Comparison of ENCODE assay signal across 10 cellular contexts in genomic region chr15:59976480-59976879, GRCh38. TPM values are rescaled to one million over a fixed set of nuclear protein-coding genes. Genes with fewer than 3 reads are reported as not detected.
DNase-seq lines count a peak whose midpoint lies in the region; ATAC-seq, FAIRE-seq and TF ChIP-seq lines count a peak whose summit lies in the region.
"Had no signal": no experiment of that assay in that cellular context is flagged by ENCODE, and none has a peak within 500 bp of the region (broad histone marks: within the 10 kb centered on the region; RNA-seq: fewer than 3 reads in every experiment).

No MANE protein-coding gene starts in this region.

- peak overlapping the region; percentile 48 for H3K4me2 ChIP-seq in DOHH2 (ENCODE audit: low read length)
- peak overlapping the region; percentile 53 for H3K4me2 ChIP-seq in MM.1S (ENCODE audit: low read depth, low read length)
- H3K4me2 ChIP-seq: PC-9 had no signal

- no peak for FAIRE-seq in GM12892 (lab: Jason Lieb, UNC)
- FAIRE-seq: endometrium had no signal

- H3K79me2 ChIP-seq in DOHH2 (ENCODE audit: control insufficient read depth, low read length) (no peaks in the 10 kb centered on the region), MM.1S (ENCODE audit: low read length) (no peaks in the 10 kb centered on the region)

- H3K9me3 ChIP-seq in DOHH2 (ENCODE audit: control insufficient read depth, insufficient read depth, low read length) (no peaks in the 10 kb centered on the region), MM.1S (replicated peaks; ENCODE audit: insufficient read depth, low read length) (no peaks in the 10 kb centered on the region), lower lobe of right lung (no peaks in the 10 kb centered on the region)

- H3F3A ChIP-seq in DOHH2 (ENCODE audit: control insufficient read depth, insufficient read depth) (no peaks in the 10 kb centered on the region), MM.1S (ENCODE audit: insufficient read depth, low read length) (peaks cover 17% of the 10 kb centered on the region)

- H2AFZ ChIP-seq in MM.1S (ENCODE audit: low read length), result peak overlapping the region; percentile 33
- H2AFZ ChIP-seq: PC-9 had no signal

- no peak overlapping the region for H3K4me3 ChIP-seq in DOHH2 (ENCODE audit: low read length)
- peak overlapping the region; percentile 1; the same call in 1 of the 2 replicates for H3K4me3 ChIP-seq in MM.1S (ENCODE audit: low read length)
- no peak overlapping the region for H3K4me3 ChIP-seq in lower lobe of right lung
- H3K4me3 ChIP-seq: PC-9 had no signal

- DNase-seq in MM.1S (peak; percentile 94), lower lobe of right lung (no peak), anterior cingulate cortex (lab: John Stamatoyannopoulos, UW) (no peak), erythroblast (lab: John Stamatoyannopoulos, UW) (no peak), GM12892 (ENCODE audit: insufficient read length) (no peak)
- peak; percentile 87 for DNase-seq in activated CD4-positive, alpha-beta memory T cell treated with anti-CD3 and anti-CD28 coated beads, Interleukin-2, amount 10 ng/mL, durations not matched to agents 7 days and 5 days
- DNase-seq: PC-9 had no signal

- TF ChIP-seq CTCF in DOHH2 (IDR thresholded peaks at IDR 0.05; ENCODE audit: low read depth, low read length, poor library complexity, severe bottlenecking), result no peak
- TF ChIP-seq CTCF in MM.1S (IDR thresholded peaks at IDR 0.05; ENCODE audit: low read length), result no peak
- TF ChIP-seq CTCF in lower lobe of right lung (IDR thresholded peaks at IDR 0.05), result no peak

- peaks cover 16% of the 10 kb centered on the region for H3K36me3 Mint-ChIP-seq in activated CD4-positive, alpha-beta memory T cell treated with anti-CD3 and anti-CD28 coated beads, Interleukin-2, amount 10 ng/mL, durations not matched to agents 7 days and 5 days (ENCODE audit: low read depth)

- CTCF ChIA-PET in activated CD4-positive, alpha-beta memory T cell treated with anti-CD3 and anti-CD28 coated beads, Interleukin-2, amount 10 ng/mL, durations not matched to agents 7 days and 5 days (lab: Charles Lee), result interaction anchor here (1.1 to 1.9 kb wide), 4 partner anchors 10 to 59 kb away, joined by 3 to 10 read pairs (median 5); partner anchors contain the start of gene FOXB1

- H3K4me1 ChIP-seq in DOHH2 (ENCODE audit: control insufficient read depth, low read length) (peaks cover 17% of the 10 kb centered on the region), MM.1S (ENCODE audit: low read length) (peaks cover 21% of the 10 kb centered on the region), lower lobe of right lung (no peaks in the 10 kb centered on the region)

- H3K9ac ChIP-seq in MM.1S (ENCODE audit: low read length), result no peak overlapping the region

- H3K27ac ChIP-seq in DOHH2 (ENCODE audit: low read depth, low read length) (peak overlapping the region; percentile 38), MM.1S (ENCODE audit: low read length) (peak overlapping the region; percentile 69; the same call in 1 of the 2 replicates), lower lobe of right lung (no peak overlapping the region)
- H3K27ac ChIP-seq: PC-9 had no signal

- H3K4me3 Mint-ChIP-seq in activated CD4-positive, alpha-beta memory T cell treated with anti-CD3 and anti-CD28 coated beads, Interleukin-2, amount 10 ng/mL, durations not matched to agents 7 days and 5 days, result peak overlapping the region; percentile 55

- H3K27ac Mint-ChIP-seq in activated CD4-positive, alpha-beta memory T cell treated with anti-CD3 and anti-CD28 coated beads, Interleukin-2, amount 10 ng/mL, durations not matched to agents 7 days and 5 days, result peak overlapping the region; percentile 90

- H3K9me2 ChIP-seq in DOHH2 (replicated peaks; ENCODE audit: control insufficient read depth, low read length), result no peaks in the 10 kb centered on the region
- H3K9me2 ChIP-seq in MM.1S (replicated peaks; ENCODE audit: insufficient read depth, low read length), result no peaks in the 10 kb centered on the region

- H3K27me3 ChIP-seq in DOHH2 (ENCODE audit: control insufficient read depth, low read length) (no peaks in the 10 kb centered on the region; the same call in 1 of the 2 replicates), MM.1S (replicated peaks; ENCODE audit: insufficient read depth, low read length) (no peaks in the 10 kb centered on the region), lower lobe of right lung (ENCODE audit: low read depth) (peaks cover under 1% of the 10 kb centered on the region)

- peak; percentile 28 to 73 for ATAC-seq in lower lobe of right lung
- ATAC-seq in GM21529 (IDR thresholded peaks at IDR 0.05; ENCODE audit: unreplicated experiment), result no peak

- no peak for TF ChIP-seq POLR2A in erythroblast (IDR thresholded peaks at IDR 0.05; ENCODE audit: low read length)
- no peak for TF ChIP-seq POLR2A in GM12892 (IDR thresholded peaks at IDR 0.05; ENCODE audit: low read depth, low read length)

- intact Hi-C loops in lower lobe of right lung (cut with DNase I), result no loop called here

- POLR2A ChIA-PET in activated CD4-positive, alpha-beta memory T cell treated with anti-CD3 and anti-CD28 coated beads, Interleukin-2, amount 10 ng/mL, durations not matched to agents 7 days and 5 days (lab: Charles Lee), result interaction anchor here (0.6 to 1.4 kb wide), 5 partner anchors 10 to 59 kb away, joined by 3 to 10 read pairs (median 3); partner anchors contain the start of gene FOXB1

- peaks cover 8% of the 10 kb centered on the region for H3K27me3 Mint-ChIP-seq in activated CD4-positive, alpha-beta memory T cell treated with anti-CD3 and anti-CD28 coated beads, Interleukin-2, amount 10 ng/mL, durations not matched to agents 7 days and 5 days

- H3K36me3 ChIP-seq in DOHH2 (ENCODE audit: control insufficient read depth, low read length), result no peaks in the 10 kb centered on the region
- H3K36me3 ChIP-seq in MM.1S (replicated peaks; ENCODE audit: insufficient read depth, low read length), result no peaks in the 10 kb centered on the region
- H3K36me3 ChIP-seq in lower lobe of right lung, result no peaks in the 10 kb centered on the region

- H4K20me1 ChIP-seq in DOHH2 (ENCODE audit: control insufficient read depth, insufficient read depth, low read depth, low read length) (no peaks in the 10 kb centered on the region), MM.1S (ENCODE audit: insufficient read depth, low read length) (no peaks in the 10 kb centered on the region)

- H3K9me3 Mint-ChIP-seq in activated CD4-positive, alpha-beta memory T cell treated with anti-CD3 and anti-CD28 coated beads, Interleukin-2, amount 10 ng/mL, durations not matched to agents 7 days and 5 days, result peaks cover 16% of the 10 kb centered on the region

- peaks cover 40% of the 10 kb centered on the region for H3K4me1 Mint-ChIP-seq in activated CD4-positive, alpha-beta memory T cell treated with anti-CD3 and anti-CD28 coated beads, Interleukin-2, amount 10 ng/mL, durations not matched to agents 7 days and 5 days

RNA-seq across cellular contexts. Expression of gene FOXB1, which starts 27.6 kb away (rescaled TPM):
- total RNA-seq in activated CD4-positive, alpha-beta memory T cell treated with anti-CD3 and anti-CD28 coated beads, Interleukin-2, amount 10 ng/mL, durations not matched to agents 7 days and 5 days, result 1 to 10 TPM; 3.7 to 5.2 TPM
- total RNA-seq in lower lobe of right lung, result not detected
- not detected for polyA plus RNA-seq in GM12892 (2012; ENCODE audit: missing spikeins)

Comparison
In these comparisons a context has a peak if more than half of its experiments do, and no peak if none do; other contexts are left out.
1. DNase-seq: peak in MM.1S (single experiment) and activated CD4-positive, alpha-beta memory T cell treated with anti-CD3 and anti-CD28 coated beads, Interleukin-2, amount 10 ng/mL, durations not matched to agents 7 days and 5 days (single experiment); none in lower lobe of right lung (single experiment), anterior cingulate cortex (0 of 58), erythroblast (0 of 2) and GM12892 (single experiment).